In the genomic region with DNA sequence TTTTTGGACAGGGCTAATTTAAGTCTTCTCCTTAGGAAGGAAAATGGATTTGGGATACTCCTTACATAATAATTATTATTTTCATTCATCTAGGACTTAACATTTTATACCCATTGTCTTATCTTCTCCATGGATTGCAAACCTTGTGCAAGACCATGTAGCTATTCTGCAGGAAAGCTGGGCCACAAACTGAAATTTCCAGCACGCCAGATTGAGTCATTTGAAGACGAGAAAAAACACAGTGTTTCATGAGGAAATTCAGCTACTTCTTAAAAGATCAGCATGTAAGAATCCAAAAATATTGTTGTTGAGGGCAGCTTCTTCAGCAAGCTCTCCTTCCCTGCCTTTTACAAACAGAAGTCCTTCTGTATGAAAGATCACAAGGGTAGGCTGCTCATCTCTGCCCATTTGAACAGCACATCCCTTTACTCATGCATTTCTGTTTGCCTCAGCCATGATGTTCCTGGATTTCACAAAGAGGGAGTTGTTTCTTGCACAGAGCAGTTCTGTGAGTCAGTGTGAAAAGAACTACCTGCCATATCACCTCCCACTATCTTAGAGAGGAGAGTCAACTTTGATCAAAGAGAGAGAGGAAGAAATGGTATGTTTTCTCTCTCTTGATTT, we compare ENCODE assay signal across 11 cellular contexts.
A peak's percentile ranks its signal among the peaks of the same experiment; 100 is the strongest.
DNase-seq lines count a peak whose midpoint lies in the region; ATAC-seq and TF ChIP-seq lines count a peak whose summit lies in the region.
"Had no signal": no experiment of that assay in that cellular context is flagged by ENCODE, and none has a peak within 500 bp of the region (broad histone marks: within the 10 kb centered on the region; RNA-seq: fewer than 3 reads in every experiment).

No MANE protein-coding gene starts in this region.

- peaks cover 11% of the 10 kb centered on the region for H3K4me1 ChIP-seq in hepatocyte (ENCODE audit: insufficient read depth)
- peaks cover 20% of the 10 kb centered on the region for H3K4me1 ChIP-seq in testis

- peaks cover 1% of the 10 kb centered on the region for H3K36me3 Mint-ChIP-seq in activated naive CD4-positive, alpha-beta T cell treated with anti-CD3 and anti-CD28 coated beads for 36 hours (ENCODE audit: low read depth)
- peaks cover 17 to 22% of the 10 kb centered on the region in 2 donors for H3K36me3 Mint-ChIP-seq in activated naive CD4-positive, alpha-beta T cell treated with anti-CD3 and anti-CD28 coated beads, Interleukin-2, amount 50 U/mL, for 72 hours

- DNase-seq in activated naive CD4-positive, alpha-beta T cell treated with anti-CD3 and anti-CD28 coated beads for 36 hours = peak; percentile 50
- no peak for DNase-seq in activated naive CD4-positive, alpha-beta T cell treated with anti-CD3 and anti-CD28 coated beads, Interleukin-2, amount 50 U/mL, for 16 hours
- DNase-seq in activated naive CD4-positive, alpha-beta T cell treated with anti-CD3 and anti-CD28 coated beads, Interleukin-2, amount 50 U/mL, for 72 hours (ENCODE audit: low spot score in 2 of 2) = no peak
- peak; percentile 20 for DNase-seq in hepatocyte (ENCODE audit: low spot score)
- no peak for DNase-seq in testis
- no peak for DNase-seq in activated gamma-delta T cell treated with Interleukin-2 at 50 U/mL for 16 hours
- DNase-seq: HCEC 1CT; NK-92 treated with Interleukin-12 subunit alpha and Interleukin-12 subunit beta, amount 100 ng/mL, for 24 hours had no signal

- H3K79me2 ChIP-seq in hepatocyte = no peaks in the 10 kb centered on the region

- H4K20me1 ChIP-seq in hepatocyte (ENCODE audit: insufficient read depth, poor library complexity, severe bottlenecking) = no peaks in the 10 kb centered on the region

- H3K27me3 ChIP-seq in hepatocyte (no peaks in the 10 kb centered on the region), testis (no peaks in the 10 kb centered on the region)

- 68% methylated on average over 2 of the region's 2 CpGs for WGBS in hepatocyte (ENCODE audit: low lambda C conversion rate, missing lambda C conversion rate)
- 58 to 60% methylated on average over 2 of the region's 2 CpGs for WGBS in testis, 2 donors

- peak overlapping the region; percentile 92 for H3K27ac Mint-ChIP-seq in activated naive CD4-positive, alpha-beta T cell treated with anti-CD3 and anti-CD28 coated beads for 36 hours
- H3K27ac Mint-ChIP-seq in activated naive CD4-positive, alpha-beta T cell treated with anti-CD3 and anti-CD28 coated beads, Interleukin-2, amount 50 U/mL, for 72 hours = peak overlapping the region; percentile 96

- H3K9me3 ChIP-seq in hepatocyte (ENCODE audit: low read depth) (no peaks in the 10 kb centered on the region), testis (no peaks in the 10 kb centered on the region)

- no peaks in the 10 kb centered on the region for H3K9me2 ChIP-seq in hepatocyte (replicated peaks; ENCODE audit: insufficient read depth)

- TF ChIP-seq CTCF in hepatocyte (IDR thresholded peaks at IDR 0.05; ENCODE audit: poor library complexity) (no peak), testis (IDR thresholded peaks at IDR 0.05) (no peak)

- peaks cover 53% of the 10 kb centered on the region for H3K4me1 Mint-ChIP-seq in activated naive CD4-positive, alpha-beta T cell treated with anti-CD3 and anti-CD28 coated beads for 36 hours (ENCODE audit: low read depth)

- H2AFZ ChIP-seq in hepatocyte = no peak overlapping the region

- H3K27ac ChIP-seq in hepatocyte (peak overlapping the region; percentile 29), temporal lobe (ENCODE audit: low read depth, low read length) (peak overlapping the region; percentile 79), testis (no peak overlapping the region)
- H3K27ac ChIP-seq: C4-2B had no signal

- H3K4me3 Mint-ChIP-seq in activated naive CD4-positive, alpha-beta T cell treated with anti-CD3 and anti-CD28 coated beads for 36 hours = peak overlapping the region; percentile 60

- no peaks in the 10 kb centered on the region for H3K9me3 Mint-ChIP-seq in activated naive CD4-positive, alpha-beta T cell treated with anti-CD3 and anti-CD28 coated beads for 36 hours
- peaks cover 11% of the 10 kb centered on the region in 2 donors for H3K9me3 Mint-ChIP-seq in activated naive CD4-positive, alpha-beta T cell treated with anti-CD3 and anti-CD28 coated beads, Interleukin-2, amount 50 U/mL, for 72 hours

- no peak overlapping the region for H3K4me2 ChIP-seq in hepatocyte

- intact Hi-C loops in activated naive CD4-positive, alpha-beta T cell treated with anti-CD3 and anti-CD28 coated beads for 36 hours (cut with micrococcal nuclease) = loop anchor here (1.0 to 2.0 kb wide), 6 partner anchors 10 to 610 kb away; a partner anchor contains a TSS
- intact Hi-C loops in testis (cut with DNase I; ENCODE audit: low total_unique reads) = no loop called here

- no peak for TF ChIP-seq POLR2A in testis (IDR thresholded peaks at IDR 0.05)

- CTCF ChIA-PET in activated naive CD4-positive, alpha-beta T cell treated with anti-CD3 and anti-CD28 coated beads for 36 hours (lab: Charles Lee) = interaction anchor here (1.1 to 1.2 kb wide), 3 partner anchors 17 to 467 kb away, joined by 3 to 8 read pairs (median 3); a partner anchor contains a TSS

- no peak overlapping the region for H3K4me3 ChIP-seq in hepatocyte
- H3K4me3 ChIP-seq in testis = no peak overlapping the region

- no peaks in the 10 kb centered on the region for H3K27me3 Mint-ChIP-seq in activated naive CD4-positive, alpha-beta T cell treated with anti-CD3 and anti-CD28 coated beads for 36 hours (ENCODE audit: low read depth)

- H3K36me3 ChIP-seq in hepatocyte (replicated peaks; ENCODE audit: insufficient read depth, low read depth) (no peaks in the 10 kb centered on the region), testis (ENCODE audit: low read depth, missing control alignments) (no peaks in the 10 kb centered on the region)

- ATAC-seq in activated naive CD4-positive, alpha-beta T cell treated with anti-CD3 and anti-CD28 coated beads, Interleukin-2, amount 50 U/mL, for 72 hours = peak; percentile 77 to 81
- no peak for ATAC-seq in HG03097 (IDR thresholded peaks at IDR 0.05; ENCODE audit: low FRiP score, unreplicated experiment)

Comparison
In these comparisons a context has a peak if more than half of its experiments do, and no peak if none do; other contexts are left out.
1. DNase-seq: peak in activated naive CD4-positive, alpha-beta T cell treated with anti-CD3 and anti-CD28 coated beads for 36 hours (single experiment) and hepatocyte (single experiment); none in activated naive CD4-positive, alpha-beta T cell treated with anti-CD3 and anti-CD28 coated beads, Interleukin-2, amount 50 U/mL, for 16 hours (single experiment), activated naive CD4-positive, alpha-beta T cell treated with anti-CD3 and anti-CD28 coated beads, Interleukin-2, amount 50 U/mL, for 72 hours (0 of 2), testis (single experiment) and activated gamma-delta T cell treated with Interleukin-2 at 50 U/mL for 16 hours (single experiment).
2. H3K27ac ChIP-seq: peak in hepatocyte (single experiment) and temporal lobe (single experiment); none in testis (0 of 2).